In the genomic region with DNA sequence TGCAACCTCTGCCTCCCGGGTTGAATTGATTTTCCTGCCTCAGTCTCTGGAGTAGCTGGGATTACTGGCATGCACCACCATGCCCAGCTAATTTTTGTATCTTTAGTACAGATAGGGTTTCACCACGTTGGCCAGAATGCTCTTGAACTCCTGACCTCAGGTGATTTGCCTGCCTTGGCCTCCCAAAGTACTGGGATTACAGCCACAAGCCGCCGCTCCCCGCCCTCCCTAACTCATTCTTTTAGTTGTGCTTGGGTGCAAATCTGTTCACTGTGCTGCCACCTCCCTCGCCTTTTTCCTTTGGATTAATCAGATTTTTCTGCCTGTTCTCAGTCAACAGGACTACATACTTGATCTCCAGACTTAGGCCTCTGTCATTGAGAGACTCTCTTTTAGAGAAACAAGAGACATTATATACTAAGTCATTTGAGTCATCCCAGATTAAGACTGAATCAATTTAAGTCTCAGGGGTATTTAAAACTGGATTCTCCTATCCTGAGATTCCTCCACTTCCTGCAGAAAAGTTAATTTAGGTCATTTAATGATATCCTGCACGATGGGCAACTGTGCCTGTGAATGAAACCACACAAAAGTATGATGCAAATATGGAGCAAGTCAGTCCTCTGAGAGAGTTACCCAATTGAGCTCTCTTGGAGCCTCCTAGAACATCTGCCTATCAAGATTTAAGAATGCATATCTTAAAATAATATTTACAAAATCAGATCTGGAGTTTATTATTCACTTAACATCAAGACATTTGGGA, we compare ENCODE assay signal across 1 cellular context.
TF ChIP-seq lines count a peak whose summit lies in the region.

No MANE protein-coding gene starts in this region.

TF ChIP-seq in WTC11, 78 proteins besides CTCF, POLR2A, EP300 and RAD21 (continued from another document):
- TF ChIP-seq, protein P1, sequence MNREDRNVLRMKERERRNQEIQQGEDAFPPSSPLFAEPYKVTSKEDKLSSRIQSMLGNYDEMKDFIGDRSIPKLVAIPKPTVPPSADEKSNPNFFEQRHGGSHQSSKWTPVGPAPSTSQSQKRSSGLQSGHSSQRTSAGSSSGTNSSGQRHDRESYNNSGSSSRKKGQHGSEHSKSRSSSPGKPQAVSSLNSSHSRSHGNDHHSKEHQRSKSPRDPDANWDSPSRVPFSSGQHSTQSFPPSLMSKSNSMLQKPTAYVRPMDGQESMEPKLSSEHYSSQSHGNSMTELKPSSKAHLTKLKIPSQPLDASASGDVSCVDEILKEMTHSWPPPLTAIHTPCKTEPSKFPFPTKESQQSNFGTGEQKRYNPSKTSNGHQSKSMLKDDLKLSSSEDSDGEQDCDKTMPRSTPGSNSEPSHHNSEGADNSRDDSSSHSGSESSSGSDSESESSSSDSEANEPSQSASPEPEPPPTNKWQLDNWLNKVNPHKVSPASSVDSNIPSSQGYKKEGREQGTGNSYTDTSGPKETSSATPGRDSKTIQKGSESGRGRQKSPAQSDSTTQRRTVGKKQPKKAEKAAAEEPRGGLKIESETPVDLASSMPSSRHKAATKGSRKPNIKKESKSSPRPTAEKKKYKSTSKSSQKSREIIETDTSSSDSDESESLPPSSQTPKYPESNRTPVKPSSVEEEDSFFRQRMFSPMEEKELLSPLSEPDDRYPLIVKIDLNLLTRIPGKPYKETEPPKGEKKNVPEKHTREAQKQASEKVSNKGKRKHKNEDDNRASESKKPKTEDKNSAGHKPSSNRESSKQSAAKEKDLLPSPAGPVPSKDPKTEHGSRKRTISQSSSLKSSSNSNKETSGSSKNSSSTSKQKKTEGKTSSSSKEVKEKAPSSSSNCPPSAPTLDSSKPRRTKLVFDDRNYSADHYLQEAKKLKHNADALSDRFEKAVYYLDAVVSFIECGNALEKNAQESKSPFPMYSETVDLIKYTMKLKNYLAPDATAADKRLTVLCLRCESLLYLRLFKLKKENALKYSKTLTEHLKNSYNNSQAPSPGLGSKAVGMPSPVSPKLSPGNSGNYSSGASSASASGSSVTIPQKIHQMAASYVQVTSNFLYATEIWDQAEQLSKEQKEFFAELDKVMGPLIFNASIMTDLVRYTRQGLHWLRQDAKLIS (CRISPR knock-in tag; IDR thresholded peaks at IDR 0.05; ENCODE audit: borderline replicate concordance): no peak
- TF ChIP-seq, protein P2, sequence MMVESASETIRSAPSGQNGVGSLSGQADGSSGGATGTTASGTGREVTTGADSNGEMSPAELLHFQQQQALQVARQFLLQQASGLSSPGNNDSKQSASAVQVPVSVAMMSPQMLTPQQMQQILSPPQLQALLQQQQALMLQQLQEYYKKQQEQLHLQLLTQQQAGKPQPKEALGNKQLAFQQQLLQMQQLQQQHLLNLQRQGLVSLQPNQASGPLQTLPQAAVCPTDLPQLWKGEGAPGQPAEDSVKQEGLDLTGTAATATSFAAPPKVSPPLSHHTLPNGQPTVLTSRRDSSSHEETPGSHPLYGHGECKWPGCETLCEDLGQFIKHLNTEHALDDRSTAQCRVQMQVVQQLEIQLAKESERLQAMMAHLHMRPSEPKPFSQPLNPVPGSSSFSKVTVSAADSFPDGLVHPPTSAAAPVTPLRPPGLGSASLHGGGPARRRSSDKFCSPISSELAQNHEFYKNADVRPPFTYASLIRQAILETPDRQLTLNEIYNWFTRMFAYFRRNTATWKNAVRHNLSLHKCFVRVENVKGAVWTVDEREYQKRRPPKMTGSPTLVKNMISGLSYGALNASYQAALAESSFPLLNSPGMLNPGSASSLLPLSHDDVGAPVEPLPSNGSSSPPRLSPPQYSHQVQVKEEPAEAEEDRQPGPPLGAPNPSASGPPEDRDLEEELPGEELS (CRISPR knock-in tag; IDR thresholded peaks at IDR 0.05): no peak
- no peak for TF ChIP-seq JUN (CRISPR knock-in tag; IDR thresholded peaks at IDR 0.05)
- TF ChIP-seq, protein P3, sequence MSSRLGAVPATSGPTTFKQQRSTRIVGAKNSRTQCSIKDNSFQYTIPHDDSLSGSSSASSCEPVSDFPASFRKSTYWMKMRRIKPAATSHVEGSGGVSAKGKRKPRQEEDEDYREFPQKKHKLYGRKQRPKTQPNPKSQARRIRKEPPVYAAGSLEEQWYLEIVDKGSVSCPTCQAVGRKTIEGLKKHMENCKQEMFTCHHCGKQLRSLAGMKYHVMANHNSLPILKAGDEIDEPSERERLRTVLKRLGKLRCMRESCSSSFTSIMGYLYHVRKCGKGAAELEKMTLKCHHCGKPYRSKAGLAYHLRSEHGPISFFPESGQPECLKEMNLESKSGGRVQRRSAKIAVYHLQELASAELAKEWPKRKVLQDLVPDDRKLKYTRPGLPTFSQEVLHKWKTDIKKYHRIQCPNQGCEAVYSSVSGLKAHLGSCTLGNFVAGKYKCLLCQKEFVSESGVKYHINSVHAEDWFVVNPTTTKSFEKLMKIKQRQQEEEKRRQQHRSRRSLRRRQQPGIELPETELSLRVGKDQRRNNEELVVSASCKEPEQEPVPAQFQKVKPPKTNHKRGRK (CRISPR knock-in tag; IDR thresholded peaks at IDR 0.05; ENCODE audit: borderline replicate concordance): no peak
- TF ChIP-seq, protein P4, sequence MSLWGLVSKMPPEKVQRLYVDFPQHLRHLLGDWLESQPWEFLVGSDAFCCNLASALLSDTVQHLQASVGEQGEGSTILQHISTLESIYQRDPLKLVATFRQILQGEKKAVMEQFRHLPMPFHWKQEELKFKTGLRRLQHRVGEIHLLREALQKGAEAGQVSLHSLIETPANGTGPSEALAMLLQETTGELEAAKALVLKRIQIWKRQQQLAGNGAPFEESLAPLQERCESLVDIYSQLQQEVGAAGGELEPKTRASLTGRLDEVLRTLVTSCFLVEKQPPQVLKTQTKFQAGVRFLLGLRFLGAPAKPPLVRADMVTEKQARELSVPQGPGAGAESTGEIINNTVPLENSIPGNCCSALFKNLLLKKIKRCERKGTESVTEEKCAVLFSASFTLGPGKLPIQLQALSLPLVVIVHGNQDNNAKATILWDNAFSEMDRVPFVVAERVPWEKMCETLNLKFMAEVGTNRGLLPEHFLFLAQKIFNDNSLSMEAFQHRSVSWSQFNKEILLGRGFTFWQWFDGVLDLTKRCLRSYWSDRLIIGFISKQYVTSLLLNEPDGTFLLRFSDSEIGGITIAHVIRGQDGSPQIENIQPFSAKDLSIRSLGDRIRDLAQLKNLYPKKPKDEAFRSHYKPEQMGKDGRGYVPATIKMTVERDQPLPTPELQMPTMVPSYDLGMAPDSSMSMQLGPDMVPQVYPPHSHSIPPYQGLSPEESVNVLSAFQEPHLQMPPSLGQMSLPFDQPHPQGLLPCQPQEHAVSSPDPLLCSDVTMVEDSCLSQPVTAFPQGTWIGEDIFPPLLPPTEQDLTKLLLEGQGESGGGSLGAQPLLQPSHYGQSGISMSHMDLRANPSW (CRISPR knock-in tag; conservative IDR thresholded peaks at IDR 0.05; ENCODE audit: low read depth): no peak
- TF ChIP-seq NR3C1 (CRISPR knock-in tag; conservative IDR thresholded peaks at IDR 0.05; ENCODE audit: low read depth): no peak
- no peak for TF ChIP-seq PRRX2 (CRISPR knock-in tag; IDR thresholded peaks at IDR 0.05)
- TF ChIP-seq, protein P5, sequence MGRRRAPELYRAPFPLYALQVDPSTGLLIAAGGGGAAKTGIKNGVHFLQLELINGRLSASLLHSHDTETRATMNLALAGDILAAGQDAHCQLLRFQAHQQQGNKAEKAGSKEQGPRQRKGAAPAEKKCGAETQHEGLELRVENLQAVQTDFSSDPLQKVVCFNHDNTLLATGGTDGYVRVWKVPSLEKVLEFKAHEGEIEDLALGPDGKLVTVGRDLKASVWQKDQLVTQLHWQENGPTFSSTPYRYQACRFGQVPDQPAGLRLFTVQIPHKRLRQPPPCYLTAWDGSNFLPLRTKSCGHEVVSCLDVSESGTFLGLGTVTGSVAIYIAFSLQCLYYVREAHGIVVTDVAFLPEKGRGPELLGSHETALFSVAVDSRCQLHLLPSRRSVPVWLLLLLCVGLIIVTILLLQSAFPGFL (CRISPR knock-in tag; IDR thresholded peaks at IDR 0.05; ENCODE audit: borderline replicate concordance): no peak
- TF ChIP-seq, protein P6, sequence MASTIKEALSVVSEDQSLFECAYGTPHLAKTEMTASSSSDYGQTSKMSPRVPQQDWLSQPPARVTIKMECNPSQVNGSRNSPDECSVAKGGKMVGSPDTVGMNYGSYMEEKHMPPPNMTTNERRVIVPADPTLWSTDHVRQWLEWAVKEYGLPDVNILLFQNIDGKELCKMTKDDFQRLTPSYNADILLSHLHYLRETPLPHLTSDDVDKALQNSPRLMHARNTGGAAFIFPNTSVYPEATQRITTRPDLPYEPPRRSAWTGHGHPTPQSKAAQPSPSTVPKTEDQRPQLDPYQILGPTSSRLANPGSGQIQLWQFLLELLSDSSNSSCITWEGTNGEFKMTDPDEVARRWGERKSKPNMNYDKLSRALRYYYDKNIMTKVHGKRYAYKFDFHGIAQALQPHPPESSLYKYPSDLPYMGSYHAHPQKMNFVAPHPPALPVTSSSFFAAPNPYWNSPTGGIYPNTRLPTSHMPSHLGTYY (CRISPR knock-in tag; IDR thresholded peaks at IDR 0.05): no peak
- TF ChIP-seq, protein P7, sequence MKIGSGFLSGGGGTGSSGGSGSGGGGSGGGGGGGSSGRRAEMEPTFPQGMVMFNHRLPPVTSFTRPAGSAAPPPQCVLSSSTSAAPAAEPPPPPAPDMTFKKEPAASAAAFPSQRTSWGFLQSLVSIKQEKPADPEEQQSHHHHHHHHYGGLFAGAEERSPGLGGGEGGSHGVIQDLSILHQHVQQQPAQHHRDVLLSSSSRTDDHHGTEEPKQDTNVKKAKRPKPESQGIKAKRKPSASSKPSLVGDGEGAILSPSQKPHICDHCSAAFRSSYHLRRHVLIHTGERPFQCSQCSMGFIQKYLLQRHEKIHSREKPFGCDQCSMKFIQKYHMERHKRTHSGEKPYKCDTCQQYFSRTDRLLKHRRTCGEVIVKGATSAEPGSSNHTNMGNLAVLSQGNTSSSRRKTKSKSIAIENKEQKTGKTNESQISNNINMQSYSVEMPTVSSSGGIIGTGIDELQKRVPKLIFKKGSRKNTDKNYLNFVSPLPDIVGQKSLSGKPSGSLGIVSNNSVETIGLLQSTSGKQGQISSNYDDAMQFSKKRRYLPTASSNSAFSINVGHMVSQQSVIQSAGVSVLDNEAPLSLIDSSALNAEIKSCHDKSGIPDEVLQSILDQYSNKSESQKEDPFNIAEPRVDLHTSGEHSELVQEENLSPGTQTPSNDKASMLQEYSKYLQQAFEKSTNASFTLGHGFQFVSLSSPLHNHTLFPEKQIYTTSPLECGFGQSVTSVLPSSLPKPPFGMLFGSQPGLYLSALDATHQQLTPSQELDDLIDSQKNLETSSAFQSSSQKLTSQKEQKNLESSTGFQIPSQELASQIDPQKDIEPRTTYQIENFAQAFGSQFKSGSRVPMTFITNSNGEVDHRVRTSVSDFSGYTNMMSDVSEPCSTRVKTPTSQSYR (CRISPR knock-in tag; IDR thresholded peaks at IDR 0.05): no peak
- TF ChIP-seq NFE2L1 (CRISPR knock-in tag; IDR thresholded peaks at IDR 0.05): no peak
